ENCODE assay signal across 1 cellular context in the genomic region with DNA sequence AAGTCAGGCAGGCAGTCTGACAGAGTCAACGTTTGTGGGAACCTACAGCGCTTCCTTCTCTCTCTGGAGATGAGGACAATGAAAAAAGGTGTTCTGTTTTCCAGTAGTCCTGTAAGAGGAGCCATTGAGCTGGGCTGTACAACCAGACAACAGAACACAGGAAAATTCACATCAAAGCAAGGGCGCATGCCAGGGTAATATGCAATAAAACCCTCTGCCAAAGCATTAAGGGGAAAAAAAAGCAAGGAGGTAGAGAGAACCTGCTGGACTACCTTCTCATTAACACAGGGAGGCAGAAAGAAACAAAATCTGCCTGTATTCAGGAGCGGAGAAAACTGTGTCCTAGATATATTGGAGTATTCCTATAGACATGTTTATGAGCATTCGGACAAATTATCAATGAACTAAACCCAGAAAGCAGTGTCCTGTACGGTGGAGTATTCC.
A peak's percentile ranks its signal among the peaks of the same experiment; 100 is the strongest.
TF ChIP-seq lines count a peak whose summit lies in the region.

No MANE protein-coding gene starts in this region.

TF ChIP-seq in HEK293, 187 proteins besides CTCF, POLR2A, EP300 and RAD21 (continued from another document):
- TF ChIP-seq, protein P1, sequence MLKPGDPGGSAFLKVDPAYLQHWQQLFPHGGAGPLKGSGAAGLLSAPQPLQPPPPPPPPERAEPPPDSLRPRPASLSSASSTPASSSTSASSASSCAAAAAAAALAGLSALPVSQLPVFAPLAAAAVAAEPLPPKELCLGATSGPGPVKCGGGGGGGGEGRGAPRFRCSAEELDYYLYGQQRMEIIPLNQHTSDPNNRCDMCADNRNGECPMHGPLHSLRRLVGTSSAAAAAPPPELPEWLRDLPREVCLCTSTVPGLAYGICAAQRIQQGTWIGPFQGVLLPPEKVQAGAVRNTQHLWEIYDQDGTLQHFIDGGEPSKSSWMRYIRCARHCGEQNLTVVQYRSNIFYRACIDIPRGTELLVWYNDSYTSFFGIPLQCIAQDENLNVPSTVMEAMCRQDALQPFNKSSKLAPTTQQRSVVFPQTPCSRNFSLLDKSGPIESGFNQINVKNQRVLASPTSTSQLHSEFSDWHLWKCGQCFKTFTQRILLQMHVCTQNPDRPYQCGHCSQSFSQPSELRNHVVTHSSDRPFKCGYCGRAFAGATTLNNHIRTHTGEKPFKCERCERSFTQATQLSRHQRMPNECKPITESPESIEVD (tag by site-specific recombination; IDR thresholded peaks at IDR 0.05) = peak; percentile 77
- TF ChIP-seq ZEB2 (tag by site-specific recombination; IDR thresholded peaks at IDR 0.05) (no peak), ZBTB17 (tag by site-specific recombination; IDR thresholded peaks at IDR 0.05) (0 out of 2 replicates have a peak, but pooled peaks have one; percentile 24), ZNF600 (tag by site-specific recombination; IDR thresholded peaks at IDR 0.05) (peak; percentile 75), ZSCAN30 (tag by site-specific recombination; IDR thresholded peaks at IDR 0.05) (0 out of 2 replicates have a peak, but pooled peaks have one; percentile 8), ZNF2 (tag by site-specific recombination; IDR thresholded peaks at IDR 0.05) (0 out of 2 replicates have a peak, but pooled peaks have one; percentile 19)
- TF ChIP-seq, protein P2, sequence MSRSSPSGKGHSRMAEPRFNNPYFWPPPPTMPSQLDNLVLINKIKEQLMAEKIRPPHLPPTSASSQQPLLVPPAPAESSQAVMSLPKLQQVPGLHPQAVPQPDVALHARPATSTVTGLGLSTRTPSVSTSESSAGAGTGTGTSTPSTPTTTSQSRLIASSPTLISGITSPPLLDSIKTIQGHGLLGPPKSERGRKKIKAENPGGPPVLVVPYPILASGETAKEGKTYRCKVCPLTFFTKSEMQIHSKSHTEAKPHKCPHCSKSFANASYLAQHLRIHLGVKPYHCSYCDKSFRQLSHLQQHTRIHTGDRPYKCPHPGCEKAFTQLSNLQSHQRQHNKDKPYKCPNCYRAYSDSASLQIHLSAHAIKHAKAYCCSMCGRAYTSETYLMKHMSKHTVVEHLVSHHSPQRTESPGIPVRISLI (tag by site-specific recombination; IDR thresholded peaks at IDR 0.05) = 0 out of 2 replicates have a peak, but pooled peaks have one; percentile 48
- TF ChIP-seq, protein P3, sequence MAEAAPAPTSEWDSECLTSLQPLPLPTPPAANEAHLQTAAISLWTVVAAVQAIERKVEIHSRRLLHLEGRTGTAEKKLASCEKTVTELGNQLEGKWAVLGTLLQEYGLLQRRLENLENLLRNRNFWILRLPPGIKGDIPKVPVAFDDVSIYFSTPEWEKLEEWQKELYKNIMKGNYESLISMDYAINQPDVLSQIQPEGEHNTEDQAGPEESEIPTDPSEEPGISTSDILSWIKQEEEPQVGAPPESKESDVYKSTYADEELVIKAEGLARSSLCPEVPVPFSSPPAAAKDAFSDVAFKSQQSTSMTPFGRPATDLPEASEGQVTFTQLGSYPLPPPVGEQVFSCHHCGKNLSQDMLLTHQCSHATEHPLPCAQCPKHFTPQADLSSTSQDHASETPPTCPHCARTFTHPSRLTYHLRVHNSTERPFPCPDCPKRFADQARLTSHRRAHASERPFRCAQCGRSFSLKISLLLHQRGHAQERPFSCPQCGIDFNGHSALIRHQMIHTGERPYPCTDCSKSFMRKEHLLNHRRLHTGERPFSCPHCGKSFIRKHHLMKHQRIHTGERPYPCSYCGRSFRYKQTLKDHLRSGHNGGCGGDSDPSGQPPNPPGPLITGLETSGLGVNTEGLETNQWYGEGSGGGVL (tag by site-specific recombination; IDR thresholded peaks at IDR 0.05) = no peak
- TF ChIP-seq, protein P4, sequence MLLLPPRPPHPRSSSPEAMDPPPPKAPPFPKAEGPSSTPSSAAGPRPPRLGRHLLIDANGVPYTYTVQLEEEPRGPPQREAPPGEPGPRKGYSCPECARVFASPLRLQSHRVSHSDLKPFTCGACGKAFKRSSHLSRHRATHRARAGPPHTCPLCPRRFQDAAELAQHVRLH (tag by site-specific recombination; IDR thresholded peaks at IDR 0.05) = peak; percentile 48; the same call in 1 of the 2 replicates
- TF ChIP-seq, protein P5, sequence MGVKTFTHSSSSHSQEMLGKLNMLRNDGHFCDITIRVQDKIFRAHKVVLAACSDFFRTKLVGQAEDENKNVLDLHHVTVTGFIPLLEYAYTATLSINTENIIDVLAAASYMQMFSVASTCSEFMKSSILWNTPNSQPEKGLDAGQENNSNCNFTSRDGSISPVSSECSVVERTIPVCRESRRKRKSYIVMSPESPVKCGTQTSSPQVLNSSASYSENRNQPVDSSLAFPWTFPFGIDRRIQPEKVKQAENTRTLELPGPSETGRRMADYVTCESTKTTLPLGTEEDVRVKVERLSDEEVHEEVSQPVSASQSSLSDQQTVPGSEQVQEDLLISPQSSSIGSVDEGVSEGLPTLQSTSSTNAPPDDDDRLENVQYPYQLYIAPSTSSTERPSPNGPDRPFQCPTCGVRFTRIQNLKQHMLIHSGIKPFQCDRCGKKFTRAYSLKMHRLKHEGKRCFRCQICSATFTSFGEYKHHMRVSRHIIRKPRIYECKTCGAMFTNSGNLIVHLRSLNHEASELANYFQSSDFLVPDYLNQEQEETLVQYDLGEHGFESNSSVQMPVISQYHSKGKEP (tag by site-specific recombination; IDR thresholded peaks at IDR 0.05) = peak; percentile 39; the same call in 1 of the 2 replicates
TF ChIP-seq in HEK293: peak in this region for 13.
